Comparison of ENCODE assay signal across 24 cellular contexts in the genomic region with DNA sequence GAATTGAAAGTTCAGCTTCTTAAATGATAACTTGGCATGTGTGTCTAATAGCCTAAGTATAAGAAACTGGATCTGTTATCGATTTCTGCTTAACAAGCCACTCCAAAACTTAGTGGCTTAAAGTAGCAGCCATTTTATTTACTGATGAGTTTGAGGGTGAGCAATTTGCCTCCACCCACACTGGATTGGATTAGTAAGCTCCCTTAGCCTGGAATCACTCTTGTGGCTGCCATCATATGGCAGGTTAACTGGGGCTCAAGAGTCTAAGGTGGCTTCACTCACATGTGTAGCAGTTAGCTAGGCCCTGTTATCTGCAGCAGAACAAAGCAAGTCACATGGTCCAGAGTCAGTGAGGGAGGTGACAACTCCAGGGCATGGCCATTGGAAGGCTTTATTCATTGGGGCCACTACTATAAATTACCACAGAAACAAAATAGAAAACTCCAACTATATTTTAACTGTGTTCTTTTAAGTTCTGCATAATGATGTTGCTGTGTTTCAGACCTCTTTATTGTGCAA. TPM values are rescaled to one million over a fixed set of nuclear protein-coding genes. Genes with fewer than 3 reads are reported as not detected.
DNase-seq lines count a peak whose midpoint lies in the region; ATAC-seq and TF ChIP-seq lines count a peak whose summit lies in the region.
"Had no signal": no experiment of that assay in that cellular context is flagged by ENCODE, and none has a peak within 500 bp of the region (broad histone marks: within the 10 kb centered on the region; RNA-seq: fewer than 3 reads in every experiment).

No MANE protein-coding gene starts in this region.

- peaks cover 44% of the 10 kb centered on the region for H3K36me3 Mint-ChIP-seq in endothelial cell (ENCODE audit: low read depth, unreplicated experiment)
- H3K36me3 Mint-ChIP-seq: activated naive CD8-positive, alpha-beta T cell treated with anti-CD3 and anti-CD28 coated beads for 36 hours; naive B cell had no signal

- peak overlapping the region; percentile 7 for H3K27ac Mint-ChIP-seq in endothelial cell (ENCODE audit: unreplicated experiment)
- H3K27ac Mint-ChIP-seq: activated CD4-positive, alpha-beta T cell treated with anti-CD3 and anti-CD28 coated beads, Interleukin-2, amount 10 ng/mL, durations not matched to agents 7 days and 5 days; activated CD8-positive, alpha-beta memory T cell treated with anti-CD3 and anti-CD28 coated beads, Interleukin-2, amount 10 ng/mL, durations not matched to agents 7 days and 5 days; activated naive CD8-positive, alpha-beta T cell treated with anti-CD3 and anti-CD28 coated beads for 36 hours; activated T-helper 2 cell treated with anti-CD3 and anti-CD28 coated beads, Interferon-gamma antibody, Interleukin-2, Interleukin-4, amounts not matched to agents 10 μg/mL and 5 μg/mL and 100 μg/mL, durations not matched to agents 14 hours and 24 hours and 36 hours; stimulated activated naive CD8-positive, alpha-beta T cell treated with anti-CD3 and anti-CD28 coated beads, Interleukin-15, Interleukin-2, amounts not matched to agents 100 ng/mL and 50 ng/mL, for 24 hours; T-helper 17 cell had no signal

- DNase-seq in SK-N-MC (ENCODE audit: low read depth, low spot score) (no peak), endothelial cell (ENCODE audit: low spot score) (no peak), smooth muscle cell (lab: John Stamatoyannopoulos, UW; ENCODE audit: unreplicated experiment) (no peak), 8988T (no peak), GOT3 (lab: John Stamatoyannopoulos, UW) (no peak)
- DNase-seq: activated CD4-positive, alpha-beta T cell treated with anti-CD3 and anti-CD28 coated beads, Interleukin-2, amount 10 ng/mL, durations not matched to agents 7 days and 5 days; activated CD8-positive, alpha-beta memory T cell treated with anti-CD3 and anti-CD28 coated beads, Interleukin-2, amount 10 ng/mL, durations not matched to agents 7 days and 5 days; activated naive CD8-positive, alpha-beta T cell treated with anti-CD3 and anti-CD28 coated beads for 36 hours; CD8-positive, alpha-beta memory T cell; DMS153; MV-4-11; naive B cell; NCI-H146; NCI-H524 treated with DMSO at 0.1 percent for 48 hours; Peyer's patch; stimulated activated CD4-positive, alpha-beta T cell treated with anti-CD3 and anti-CD28 coated beads, Interleukin-4, amount 100 ng/mL, for 1 hour; T-helper 17 cell had no signal

- H3K4me1 Mint-ChIP-seq in endothelial cell (ENCODE audit: unreplicated experiment) = peaks cover 46% of the 10 kb centered on the region
- H3K4me1 Mint-ChIP-seq: activated CD8-positive, alpha-beta memory T cell treated with anti-CD3 and anti-CD28 coated beads, Interleukin-2, amount 10 ng/mL, durations not matched to agents 7 days and 5 days; CD8-positive, alpha-beta memory T cell; naive B cell; T-helper 17 cell had no signal

- no peaks in the 10 kb centered on the region for H3K9me3 ChIP-seq in HEK293 (ENCODE audit: control insufficient read depth, insufficient read depth, low read depth, low read length)
- no peaks in the 10 kb centered on the region for H3K9me3 ChIP-seq in SK-N-MC (ENCODE audit: low read depth, low read length)
- H3K9me3 ChIP-seq in smooth muscle cell (replicated peaks; ENCODE audit: low read depth) = no peaks in the 10 kb centered on the region
- H3K9me3 ChIP-seq: Peyer's patch, tibial artery had no signal

- H3K27ac ChIP-seq in HEK293 (ENCODE audit: extremely low read depth, low read depth, low read length) (no peak overlapping the region), SK-N-MC (peak overlapping the region; percentile 76; the same call in 1 of the 2 replicates), smooth muscle cell (ENCODE audit: low read depth) (peak overlapping the region; percentile 63)
- H3K27ac ChIP-seq: KMS-11, Peyer's patch, tibial artery had no signal

- CTCF ChIA-PET in HEK293 (lab: Yijun Ruan, JAX) = interaction anchor here (0.7 to 1.2 kb wide), 3 partner anchors 9 to 82 kb away, joined by 3 to 7 read pairs (median 3); no protein-coding TSS in a partner anchor

- H3K27me3 Mint-ChIP-seq in endothelial cell (ENCODE audit: unreplicated experiment) = peaks cover 6% of the 10 kb centered on the region
- H3K27me3 Mint-ChIP-seq: activated CD8-positive, alpha-beta memory T cell treated with anti-CD3 and anti-CD28 coated beads, Interleukin-2, amount 10 ng/mL, durations not matched to agents 7 days and 5 days; activated naive CD8-positive, alpha-beta T cell treated with anti-CD3 and anti-CD28 coated beads for 36 hours; stimulated activated naive CD8-positive, alpha-beta T cell treated with anti-CD3 and anti-CD28 coated beads, Interleukin-15, Interleukin-2, amounts not matched to agents 100 ng/mL and 50 ng/mL, for 24 hours had no signal

- no peaks in the 10 kb centered on the region for H3K79me2 ChIP-seq in smooth muscle cell (ENCODE audit: low read depth)

- TF ChIP-seq CTCF in HEK293 (tag by site-specific recombination; IDR thresholded peaks at IDR 0.05) = no peak
- TF ChIP-seq CTCF in endothelial cell (IDR thresholded peaks at IDR 0.05; ENCODE audit: unreplicated experiment) = no peak
- TF ChIP-seq CTCF in smooth muscle cell (IDR thresholded peaks at IDR 0.05; ENCODE audit: borderline replicate concordance, insufficient read depth, poor library complexity, severe bottlenecking) = no peak

- no peak overlapping the region for H2AFZ ChIP-seq in smooth muscle cell (ENCODE audit: low read depth)

- H4K20me1 ChIP-seq in smooth muscle cell (ENCODE audit: low read depth) = no peaks in the 10 kb centered on the region

- H3K4me2 ChIP-seq in smooth muscle cell = no peak overlapping the region
- H3K4me2 ChIP-seq: KMS-11 had no signal

- H3K4me3 Mint-ChIP-seq in endothelial cell (ENCODE audit: unreplicated experiment) = peak overlapping the region; percentile 13
- H3K4me3 Mint-ChIP-seq: activated CD4-positive, alpha-beta T cell treated with anti-CD3 and anti-CD28 coated beads, Interleukin-2, amount 10 ng/mL, durations not matched to agents 7 days and 5 days; activated CD8-positive, alpha-beta memory T cell treated with anti-CD3 and anti-CD28 coated beads, Interleukin-2, amount 10 ng/mL, durations not matched to agents 7 days and 5 days; activated naive CD8-positive, alpha-beta T cell treated with anti-CD3 and anti-CD28 coated beads for 36 hours; CD8-positive, alpha-beta memory T cell; naive B cell; stimulated activated naive CD8-positive, alpha-beta T cell treated with anti-CD3 and anti-CD28 coated beads, Interleukin-15, Interleukin-2, amounts not matched to agents 100 ng/mL and 50 ng/mL, for 24 hours; T-helper 17 cell had no signal

- ATAC-seq in GM18519 (IDR thresholded peaks at IDR 0.05; ENCODE audit: low FRiP score, unreplicated experiment) = no peak
- ATAC-seq: activated CD8-positive, alpha-beta memory T cell treated with anti-CD3 and anti-CD28 coated beads, Interleukin-2, amount 10 ng/mL, durations not matched to agents 7 days and 5 days; T-helper 17 cell had no signal

- H3K9ac ChIP-seq in SK-N-MC (ENCODE audit: insufficient read length) (peak overlapping the region; percentile 8), smooth muscle cell (ENCODE audit: low read depth) (no peak overlapping the region)
- H3K9ac ChIP-seq: KMS-11 had no signal

- H3K9me3 Mint-ChIP-seq in endothelial cell (ENCODE audit: unreplicated experiment) = no peaks in the 10 kb centered on the region
- H3K9me3 Mint-ChIP-seq: activated CD4-positive, alpha-beta T cell treated with anti-CD3 and anti-CD28 coated beads, Interleukin-2, amount 10 ng/mL, durations not matched to agents 7 days and 5 days; activated naive CD8-positive, alpha-beta T cell treated with anti-CD3 and anti-CD28 coated beads for 36 hours; activated T-helper 2 cell treated with anti-CD3 and anti-CD28 coated beads, Interferon-gamma antibody, Interleukin-2, Interleukin-4, amounts not matched to agents 10 μg/mL and 5 μg/mL and 100 μg/mL, durations not matched to agents 14 hours and 24 hours and 36 hours; CD8-positive, alpha-beta memory T cell; naive B cell; stimulated activated naive CD8-positive, alpha-beta T cell treated with anti-CD3 and anti-CD28 coated beads, Interleukin-15, Interleukin-2, amounts not matched to agents 100 ng/mL and 50 ng/mL, for 24 hours had no signal

- H3K4me3 ChIP-seq in HEK293 (ENCODE audit: low read depth, low read length) = no peak overlapping the region
- peak overlapping the region; percentile 42 for H3K4me3 ChIP-seq in SK-N-MC
- H3K4me3 ChIP-seq in smooth muscle cell = no peak overlapping the region
- H3K4me3 ChIP-seq: Peyer's patch, tibial artery had no signal

- POLR2A ChIA-PET in HEK293 (lab: Yijun Ruan, JAX) = no interaction called here

- no peaks in the 10 kb centered on the region for H3K27me3 ChIP-seq in smooth muscle cell (ENCODE audit: low read depth)
- H3K27me3 ChIP-seq: Peyer's patch, tibial artery had no signal

- H3F3A ChIP-seq in smooth muscle cell (ENCODE audit: low read depth) = peaks cover 7% of the 10 kb centered on the region

- 93% methylated on average over 1 of the region's 1 CpG for WGBS in smooth muscle cell (ENCODE audit: low lambda C conversion rate)

- H3K36me3 ChIP-seq in HEK293 (ENCODE audit: control insufficient read depth in 2 of 2, insufficient read depth in 1 of 2, low read length in 2 of 2) = peaks cover 0 to 18% of the 10 kb centered on the region in 2 experiments; a peak in 1 of 3 replicates
- H3K36me3 ChIP-seq in SK-N-MC (ENCODE audit: insufficient read depth, low read length) = no peaks in the 10 kb centered on the region
- peaks cover 2% of the 10 kb centered on the region for H3K36me3 ChIP-seq in smooth muscle cell (ENCODE audit: low read depth)
- H3K36me3 ChIP-seq: tibial artery had no signal

- H3K4me1 ChIP-seq in HEK293 (ENCODE audit: control insufficient read depth, insufficient read depth, low read length) (no peaks in the 10 kb centered on the region; the same call in none of the 2 replicates), smooth muscle cell (ENCODE audit: low read depth) (peaks cover 2% of the 10 kb centered on the region)
- H3K4me1 ChIP-seq: Peyer's patch, tibial artery had no signal

TF ChIP-seq in HEK293, 187 proteins besides CTCF, POLR2A, EP300 and RAD21:
- no peak for TF ChIP-seq ZNF133 (tag by site-specific recombination; IDR thresholded peaks at IDR 0.05)
- TF ChIP-seq ZNF112 (tag by site-specific recombination; IDR thresholded peaks at IDR 0.05) = no peak
- 0 out of 2 replicates have a peak, but pooled peaks have one; percentile 30 for TF ChIP-seq YY2 (tag by site-specific recombination; IDR thresholded peaks at IDR 0.05)

RNA-seq across cellular contexts. Expression of a gene that starts 49.3 kb away (rescaled TPM):
- total RNA-seq in endothelial cell (ENCODE audit: unreplicated experiment) (203 TPM), smooth muscle cell (82.1 and 86.1 TPM in 2 replicates)
- 44.6 and 77.5 TPM in 2 replicates for polyA plus RNA-seq in smooth muscle cell
- total RNA-seq: G401 had no signal
